Comparison of ENCODE assay signal across 20 cellular contexts in the genomic region with DNA sequence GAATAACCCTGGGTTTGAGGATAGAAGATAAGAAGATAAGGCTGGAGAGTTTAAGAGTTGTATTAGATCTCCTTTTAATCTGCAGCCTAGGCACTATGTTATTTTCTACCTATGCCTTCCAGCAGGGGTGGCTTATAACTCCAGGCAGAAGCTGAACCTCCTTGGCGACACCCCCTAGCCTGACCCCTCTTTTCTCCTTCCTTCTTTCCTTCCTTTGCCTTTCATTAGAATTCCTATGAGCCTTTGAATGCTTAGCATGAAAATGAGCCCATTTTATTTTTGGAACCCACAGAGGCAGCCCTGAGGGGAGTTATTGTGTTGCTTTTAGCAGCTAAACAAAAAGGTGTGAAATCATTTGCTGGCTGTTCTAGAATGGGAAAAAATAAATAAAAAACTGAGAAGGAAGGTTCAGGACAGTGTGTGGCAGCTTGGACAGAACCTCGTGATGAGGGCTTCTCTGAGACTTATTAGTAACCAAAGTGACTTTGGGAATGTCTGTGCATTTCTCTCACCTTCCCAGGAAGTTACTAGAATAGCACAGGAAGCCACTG.
"Had no signal": no experiment of that assay in that cellular context is flagged by ENCODE, and none has a peak within 500 bp of the region (broad histone marks: within the 10 kb centered on the region; RNA-seq: fewer than 3 reads in every experiment).

No MANE protein-coding gene starts in this region.

- H3K36me3 Mint-ChIP-seq: activated CD8-positive, alpha-beta memory T cell treated with anti-CD3 and anti-CD28 coated beads, Interleukin-2, amount 10 ng/mL, durations not matched to agents 7 days and 5 days; naive thymus-derived CD4-positive, alpha-beta T cell had no signal

- H3K27me3 Mint-ChIP-seq: activated CD4-positive, alpha-beta memory T cell treated with anti-CD3 and anti-CD28 coated beads for 36 hours had no signal

- H3K27me3 ChIP-seq: adrenal gland, heart left ventricle, neutrophil, tibial artery had no signal

- H3K4me1 ChIP-seq: parathyroid adenoma, tibial artery had no signal

- H3K27ac Mint-ChIP-seq: activated CD4-positive, alpha-beta memory T cell treated with anti-CD3 and anti-CD28 coated beads for 36 hours; activated CD8-positive, alpha-beta memory T cell treated with anti-CD3 and anti-CD28 coated beads, Interleukin-2, amount 10 ng/mL, durations not matched to agents 7 days and 5 days; naive thymus-derived CD4-positive, alpha-beta T cell had no signal

- H3K9me3 Mint-ChIP-seq: activated CD4-positive, alpha-beta memory T cell treated with anti-CD3 and anti-CD28 coated beads for 36 hours; naive thymus-derived CD4-positive, alpha-beta T cell had no signal

- H3K9me3 ChIP-seq: adrenal gland, heart left ventricle, mucosa of descending colon, neutrophil, tibial artery had no signal

- H3K4me3 Mint-ChIP-seq: activated CD4-positive, alpha-beta memory T cell treated with anti-CD3 and anti-CD28 coated beads for 36 hours; activated CD8-positive, alpha-beta memory T cell treated with anti-CD3 and anti-CD28 coated beads, Interleukin-2, amount 10 ng/mL, durations not matched to agents 7 days and 5 days; naive thymus-derived CD4-positive, alpha-beta T cell had no signal

- ATAC-seq: activated CD8-positive, alpha-beta memory T cell treated with anti-CD3 and anti-CD28 coated beads, Interleukin-2, amount 10 ng/mL, durations not matched to agents 7 days and 5 days; heart left ventricle; left colon; mucosa of descending colon; naive thymus-derived CD4-positive, alpha-beta T cell had no signal

- H3K4me3 ChIP-seq: adrenal gland, heart left ventricle, lung, mucosa of descending colon, tibial artery had no signal

- H3K36me3 ChIP-seq: adrenal gland, heart left ventricle, neutrophil, tibial artery had no signal

- DNase-seq: activated CD4-positive, alpha-beta memory T cell treated with anti-CD3 and anti-CD28 coated beads for 36 hours; activated CD8-positive, alpha-beta memory T cell treated with anti-CD3 and anti-CD28 coated beads, Interleukin-2, amount 10 ng/mL, durations not matched to agents 7 days and 5 days; activated naive CD4-positive, alpha-beta T cell treated with anti-CD3 and anti-CD28 coated beads, Interleukin-2, amount 50 U/mL, for 16 hours; activated T-cell treated with anti-CD3 and anti-CD28 coated beads, Interleukin-2, amount 50 U/mL, for 1 hour; adrenal gland; cortex of kidney; effector memory CD4-positive, alpha-beta T cell; heart left ventricle; left colon; mucosa of descending colon; naive thymus-derived CD4-positive, alpha-beta T cell; retina; stimulated activated CD4-positive, alpha-beta T cell treated with anti-CD3 and anti-CD28 coated beads, Interleukin-2, amount 100 ng/mL, for 48 hours; stimulated activated naive CD4-positive, alpha-beta T cell; T-helper 1 cell; T1000; tibial artery had no signal

- H3K27ac ChIP-seq: adrenal gland, neutrophil, parathyroid adenoma, tibial artery had no signal

- H3K9ac ChIP-seq: parathyroid adenoma had no signal
